1 cellular context compared by ENCODE assay signal in genomic region chrX:2383144-2383543, GRCh38.
A peak's percentile ranks its signal among the peaks of the same experiment; 100 is the strongest.
TF ChIP-seq lines count a peak whose summit lies in the region.

No MANE protein-coding gene starts in this region.

TF ChIP-seq in HepG2, 621 proteins besides CTCF, POLR2A, EP300 and RAD21:
- TF ChIP-seq NBN (conservative IDR thresholded peaks at IDR 0.05) (0 out of 2 replicates have a peak, but pooled peaks have one; percentile 46), ATF7 (IDR thresholded peaks at IDR 0.05) (peak; percentile 36), ATF7 (CRISPR knock-in tag; IDR thresholded peaks at IDR 0.05) (no peak), TEAD3 (CRISPR knock-in tag; optimal IDR thresholded peaks at IDR 0.05; ENCODE audit: borderline replicate concordance) (no peak), PHB2 (IDR thresholded peaks at IDR 0.05; ENCODE audit: partially characterized antibody) (peak; percentile 45), CREB1 (IDR thresholded peaks at IDR 0.05) (peak; percentile 95), CREB1 (CRISPR knock-in tag; IDR thresholded peaks at IDR 0.05) (no peak), CCAR2 (optimal IDR thresholded peaks at IDR 0.05; ENCODE audit: low read depth, low read length) (no peak)
